In the genomic region with DNA sequence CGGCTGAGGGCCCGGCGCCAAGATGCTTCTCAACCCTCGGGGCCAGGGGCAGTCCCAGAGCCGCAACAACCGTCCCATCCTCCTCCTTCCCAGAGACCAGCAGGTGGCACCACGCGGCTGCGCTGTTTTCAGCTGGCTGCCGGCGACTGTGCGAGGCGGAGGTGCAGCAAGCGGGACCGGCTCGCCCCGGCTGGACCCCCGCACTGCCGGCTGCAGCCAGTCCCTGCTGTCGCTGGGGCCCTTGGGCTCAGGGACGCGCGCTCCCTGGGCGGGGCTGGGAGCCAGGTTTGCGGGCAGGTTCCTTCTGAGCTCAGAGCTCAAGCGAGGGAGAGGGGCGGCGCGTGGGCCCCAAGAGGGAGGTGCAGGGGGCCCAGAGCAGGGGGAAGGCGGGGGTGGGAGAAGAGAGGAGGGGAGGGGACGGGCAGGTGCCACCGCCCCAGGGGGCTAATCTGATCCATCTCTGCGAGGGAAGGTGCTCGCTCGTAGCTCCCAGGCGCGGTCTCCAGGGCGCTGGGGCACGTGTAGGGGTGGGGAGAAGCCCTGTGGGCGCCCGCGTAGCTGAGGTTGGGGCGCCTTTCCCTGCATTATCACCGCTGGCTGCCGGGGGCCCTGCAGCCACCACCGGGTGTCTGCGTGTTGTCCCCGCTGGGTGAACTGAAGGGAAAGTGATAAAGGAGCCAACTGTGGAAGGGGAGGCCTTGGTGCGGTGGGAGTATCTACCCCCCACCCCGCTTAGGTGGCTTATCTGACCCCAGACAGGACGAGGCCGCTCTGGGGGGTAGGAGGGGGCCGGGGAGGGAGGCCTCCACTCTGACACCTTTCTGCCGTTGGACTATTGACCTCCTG, we compare ENCODE assay signal across 1 cellular context.
A peak's percentile ranks its signal among the peaks of the same experiment; 100 is the strongest.
TF ChIP-seq lines count a peak whose summit lies in the region.

No MANE protein-coding gene starts in this region.

TF ChIP-seq in HepG2, 621 proteins besides CTCF, POLR2A, EP300 and RAD21 (continued from another document and continues in another):
- TF ChIP-seq KDM1A (CRISPR knock-in tag; IDR thresholded peaks at IDR 0.05) = 0 out of 2 replicates have a peak, but pooled peaks have one; percentile 23
- TF ChIP-seq ZSCAN29 (CRISPR knock-in tag; conservative IDR thresholded peaks at IDR 0.05) = 0 out of 2 replicates have a peak, but pooled peaks have one; percentile 72
- TF ChIP-seq BATF2 (CRISPR knock-in tag; IDR thresholded peaks at IDR 0.05) = no peak
- 0 out of 2 replicates have a peak, but pooled peaks have one; percentile 21 for TF ChIP-seq IKZF5 (CRISPR knock-in tag; IDR thresholded peaks at IDR 0.05)
- no peak for TF ChIP-seq ZNF598 (CRISPR knock-in tag; IDR thresholded peaks at IDR 0.05; ENCODE audit: borderline replicate concordance)
- TF ChIP-seq MATR3 (CRISPR knock-in tag; IDR thresholded peaks at IDR 0.05) = no peak
- TF ChIP-seq ZNF318 (CRISPR knock-in tag; IDR thresholded peaks at IDR 0.05) = no peak; the same call in 1 of the 2 replicates
- peak; percentile 64 for TF ChIP-seq MEF2D (CRISPR knock-in tag; IDR thresholded peaks at IDR 0.05)
- peak; percentile 82 for TF ChIP-seq ZNF768 (CRISPR knock-in tag; IDR thresholded peaks at IDR 0.05)
- no peak for TF ChIP-seq ZBTB21 (CRISPR knock-in tag; IDR thresholded peaks at IDR 0.05)
- TF ChIP-seq PRDM15 (CRISPR knock-in tag; IDR thresholded peaks at IDR 0.05) = no peak
- peak; percentile 62; the same call in 1 of the 2 replicates for TF ChIP-seq GFI1 (CRISPR knock-in tag; IDR thresholded peaks at IDR 0.05; ENCODE audit: borderline replicate concordance)
- TF ChIP-seq AKAP8 (CRISPR knock-in tag; IDR thresholded peaks at IDR 0.05) = peak; percentile 86; the same call in 1 of the 2 replicates
- no peak for TF ChIP-seq ZNF24 (IDR thresholded peaks at IDR 0.05)
- peak; percentile 33 for TF ChIP-seq ZEB1 (IDR thresholded peaks at IDR 0.05; ENCODE audit: insufficient replicate concordance, low read depth)
- peak; percentile 62 for TF ChIP-seq ZNF18 (CRISPR knock-in tag; IDR thresholded peaks at IDR 0.05; ENCODE audit: insufficient replicate concordance)
- TF ChIP-seq ZSCAN22 (CRISPR knock-in tag; IDR thresholded peaks at IDR 0.05) = 0 out of 2 replicates have a peak, but pooled peaks have one; percentile 39
- peak; percentile 32; the same call in 1 of the 2 replicates for TF ChIP-seq MAZ (IDR thresholded peaks at IDR 0.05; ENCODE audit: borderline replicate concordance, low read depth, low read length)
- peak; percentile 93 for TF ChIP-seq MAZ (CRISPR knock-in tag; IDR thresholded peaks at IDR 0.05; ENCODE audit: low read depth)
- peak; percentile 76; the same call in 1 of the 2 replicates for TF ChIP-seq KMT2A (CRISPR knock-in tag; IDR thresholded peaks at IDR 0.05)
- TF ChIP-seq, protein P1, sequence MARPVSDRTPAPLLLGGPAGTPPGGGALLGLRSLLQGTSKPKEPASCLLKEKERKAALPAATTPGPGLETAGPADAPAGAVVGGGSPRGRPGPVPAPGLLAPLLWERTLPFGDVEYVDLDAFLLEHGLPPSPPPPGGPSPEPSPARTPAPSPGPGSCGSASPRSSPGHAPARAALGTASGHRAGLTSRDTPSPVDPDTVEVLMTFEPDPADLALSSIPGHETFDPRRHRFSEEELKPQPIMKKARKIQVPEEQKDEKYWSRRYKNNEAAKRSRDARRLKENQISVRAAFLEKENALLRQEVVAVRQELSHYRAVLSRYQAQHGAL (CRISPR knock-in tag; IDR thresholded peaks at IDR 0.05; ENCODE audit: not compliant biosample characterization) = peak; percentile 37
- TF ChIP-seq NFYB (CRISPR knock-in tag; IDR thresholded peaks at IDR 0.05) = 0 out of 2 replicates have a peak, but pooled peaks have one; percentile 0
- no peak for TF ChIP-seq ZNF704 (CRISPR knock-in tag; IDR thresholded peaks at IDR 0.05; ENCODE audit: borderline replicate concordance)
- peak; percentile 22; the same call in 1 of the 2 replicates for TF ChIP-seq ZNF12 (CRISPR knock-in tag; IDR thresholded peaks at IDR 0.05)
- TF ChIP-seq, protein P2, sequence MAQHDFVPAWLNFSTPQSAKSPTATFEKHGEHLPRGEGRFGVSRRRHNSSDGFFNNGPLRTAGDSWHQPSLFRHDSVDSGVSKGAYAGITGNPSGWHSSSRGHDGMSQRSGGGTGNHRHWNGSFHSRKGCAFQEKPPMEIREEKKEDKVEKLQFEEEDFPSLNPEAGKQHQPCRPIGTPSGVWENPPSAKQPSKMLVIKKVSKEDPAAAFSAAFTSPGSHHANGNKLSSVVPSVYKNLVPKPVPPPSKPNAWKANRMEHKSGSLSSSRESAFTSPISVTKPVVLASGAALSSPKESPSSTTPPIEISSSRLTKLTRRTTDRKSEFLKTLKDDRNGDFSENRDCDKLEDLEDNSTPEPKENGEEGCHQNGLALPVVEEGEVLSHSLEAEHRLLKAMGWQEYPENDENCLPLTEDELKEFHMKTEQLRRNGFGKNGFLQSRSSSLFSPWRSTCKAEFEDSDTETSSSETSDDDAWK (CRISPR knock-in tag; IDR thresholded peaks at IDR 0.05) = no peak
- no peak for TF ChIP-seq ZNF30 (CRISPR knock-in tag; IDR thresholded peaks at IDR 0.05)
- no peak for TF ChIP-seq ZNF253 (CRISPR knock-in tag; IDR thresholded peaks at IDR 0.05; ENCODE audit: borderline replicate concordance)
- no peak for TF ChIP-seq MAFK (conservative IDR thresholded peaks at IDR 0.05 in 1 of 2, IDR thresholded peaks at IDR 0.05 in 1 of 2; ENCODE audit: low read length in 2 of 2)
- peak; percentile 82; the same call in 1 of the 2 replicates for TF ChIP-seq ZNF329 (CRISPR knock-in tag; IDR thresholded peaks at IDR 0.05; ENCODE audit: low read depth)
- TF ChIP-seq ZMYM4 (CRISPR knock-in tag; IDR thresholded peaks at IDR 0.05) = 0 out of 2 replicates have a peak, but pooled peaks have one; percentile 5
- TF ChIP-seq NFRKB (IDR thresholded peaks at IDR 0.05) = no peak
- TF ChIP-seq, protein P3, sequence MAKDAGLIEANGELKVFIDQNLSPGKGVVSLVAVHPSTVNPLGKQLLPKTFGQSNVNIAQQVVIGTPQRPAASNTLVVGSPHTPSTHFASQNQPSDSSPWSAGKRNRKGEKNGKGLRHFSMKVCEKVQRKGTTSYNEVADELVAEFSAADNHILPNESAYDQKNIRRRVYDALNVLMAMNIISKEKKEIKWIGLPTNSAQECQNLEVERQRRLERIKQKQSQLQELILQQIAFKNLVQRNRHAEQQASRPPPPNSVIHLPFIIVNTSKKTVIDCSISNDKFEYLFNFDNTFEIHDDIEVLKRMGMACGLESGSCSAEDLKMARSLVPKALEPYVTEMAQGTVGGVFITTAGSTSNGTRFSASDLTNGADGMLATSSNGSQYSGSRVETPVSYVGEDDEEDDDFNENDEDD (CRISPR knock-in tag; IDR thresholded peaks at IDR 0.05; ENCODE audit: borderline replicate concordance) = 0 out of 2 replicates have a peak, but pooled peaks have one; percentile 19
